20 cellular contexts compared by ENCODE assay signal in the genomic region with DNA sequence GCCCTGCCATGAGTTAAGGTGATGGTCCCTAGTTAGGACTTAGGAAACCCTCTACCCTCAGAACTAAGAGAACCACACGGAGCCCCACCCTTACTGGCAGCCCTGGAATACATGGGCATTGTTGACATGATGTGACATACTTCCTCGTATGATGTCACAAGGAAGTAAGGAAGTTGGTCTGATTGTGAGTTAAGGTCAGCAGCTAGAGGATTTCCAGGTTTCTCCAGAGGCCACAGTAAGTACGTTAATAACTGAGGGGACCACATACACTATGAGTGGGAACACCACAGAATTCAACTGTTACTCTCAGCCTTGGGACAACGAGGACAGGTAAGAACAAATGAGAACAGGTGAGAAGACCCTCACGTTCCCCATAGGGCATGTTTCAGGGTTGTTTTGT.
"Had no signal": no experiment of that assay in that cellular context is flagged by ENCODE, and none has a peak within 500 bp of the region (broad histone marks: within the 10 kb centered on the region; RNA-seq: fewer than 3 reads in every experiment).

TSS of gene MAGEB5 (plus strand) at position 301 of the 400 bp plus-strand sequence. CDS start 1,133 bp downstream, outside the sequence.

- DNase-seq: stimulated activated CD4-positive, alpha-beta T cell treated with anti-CD3 and anti-CD28 coated beads, Interleukin-2, amount 100 ng/mL, for 48 hours; stimulated activated CD4-positive, alpha-beta T cell treated with anti-CD3 and anti-CD28 coated beads, Interleukin-4, amount 100 ng/mL, for 1 hour; stimulated activated CD4-positive, alpha-beta T cell treated with anti-CD3 and anti-CD28 coated beads, Interleukin-4, amount 100 ng/mL, for 24 hours; stimulated activated CD4-positive, alpha-beta T cell treated with anti-CD3 and anti-CD28 coated beads, Interleukin-4, amount 100 ng/mL, for 4 hours; stimulated activated CD8-positive, alpha-beta memory T cell treated with anti-CD3 and anti-CD28 coated beads, Interleukin-4, amount 100 ng/mL, for 48 hours; stimulated activated naive B cell treated with anti-CD40 and anti-IgM and Interleukin-4, amounts not matched to agents 10 μg/mL and 1 μg/mL and 100 μg/mL, for 72 hours; stimulated activated naive CD4-positive, alpha-beta T cell; stimulated activated naive CD4-positive, alpha-beta T cell treated with Interleukin-2 at 50 U/mL for 16 hours; stimulated activated naive CD8-positive, alpha-beta T cell treated with anti-CD3 and anti-CD28 coated beads, Interleukin-15, amount 100 ng/mL, for 72 hours; stimulated activated naive CD8-positive, alpha-beta T cell treated with anti-CD3 and anti-CD28 coated beads, Interleukin-15, Interleukin-2, amounts not matched to agents 100 U/mL and 50 U/mL, for 24 hours; stomach; substantia nigra; testis; thyroid gland; tibial artery; transverse colon; trophoblast cell; upper lobe of left lung; upper lobe of right lung; uterus had no signal
